11 cellular contexts compared by ENCODE assay signal in the genomic region with DNA sequence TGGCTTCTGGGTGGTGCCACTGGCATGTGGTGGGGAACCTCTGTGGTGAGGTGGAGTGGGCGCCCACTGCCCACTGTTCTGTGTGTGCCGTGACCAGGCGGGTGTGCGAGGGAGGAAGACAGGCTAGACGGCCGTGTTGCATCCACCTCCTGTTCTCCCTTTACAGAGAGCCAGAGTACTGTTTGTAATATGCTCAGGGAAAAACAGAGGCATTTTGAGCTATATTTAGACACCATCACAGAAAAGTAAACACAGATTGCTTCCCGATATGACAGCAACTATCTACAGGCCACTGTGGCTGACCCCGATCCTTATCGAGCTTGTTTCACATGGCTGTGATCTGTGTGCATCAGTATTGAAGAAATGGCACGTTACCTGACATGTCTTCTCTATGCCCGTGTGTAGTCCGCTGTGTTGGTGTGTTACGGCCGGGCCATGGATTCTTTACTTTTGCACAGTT. TPM values are rescaled to one million over a fixed set of nuclear protein-coding genes. Genes with fewer than 3 reads are reported as not detected.
DNase-seq lines count a peak whose midpoint lies in the region; ATAC-seq and TF ChIP-seq lines count a peak whose summit lies in the region.
"Had no signal": no experiment of that assay in that cellular context is flagged by ENCODE, and none has a peak within 500 bp of the region (broad histone marks: within the 10 kb centered on the region; RNA-seq: fewer than 3 reads in every experiment).

No MANE protein-coding gene starts in this region.

- peak overlapping the region; percentile 62 for H3K27ac Mint-ChIP-seq in chondrocyte (ENCODE audit: unreplicated experiment)

- no peaks in the 10 kb centered on the region for H3K9me3 Mint-ChIP-seq in chondrocyte (ENCODE audit: low read depth)

- H3K4me3 ChIP-seq in LNCaP clone FGC (ENCODE audit: low read depth, low read length) = peak overlapping the region; percentile 44
- H3K4me3 ChIP-seq: vagina had no signal

- no peaks in the 10 kb centered on the region for H3K36me3 Mint-ChIP-seq in chondrocyte (ENCODE audit: low read depth)

- H3K27ac ChIP-seq in 22Rv1 = peak overlapping the region; percentile 6; the same call in 1 of the 2 replicates
- H3K27ac ChIP-seq: vagina had no signal

- ATAC-seq in HG02973 (IDR thresholded peaks at IDR 0.05; ENCODE audit: unreplicated experiment) (no peak), GM21786 (IDR thresholded peaks at IDR 0.05; ENCODE audit: unreplicated experiment) (no peak)

- DNase-seq in LNCaP clone FGC (ENCODE audit: low read depth) (peak; percentile 73), chondrocyte (ENCODE audit: low spot score) (no peak), myocyte (ENCODE audit: low read depth) (peak; percentile 40)
- no peak for DNase-seq in stimulated activated CD4-positive, alpha-beta T cell treated with anti-CD3 and anti-CD28 coated beads, Interleukin-2, amount 100 ng/mL, for 24 hours
- DNase-seq in stimulated activated naive CD4-positive, alpha-beta T cell (lab: John Stamatoyannopoulos, UW) = no peak
- DNase-seq: AML-193, mesendoderm had no signal

- TF ChIP-seq CTCF in 22Rv1 (IDR thresholded peaks at IDR 0.05) = no peak
- TF ChIP-seq CTCF in LNCaP clone FGC (IDR thresholded peaks at IDR 0.05; ENCODE audit: control insufficient read depth, extremely low read depth, insufficient read depth) = no peak
- no peak for TF ChIP-seq CTCF in chondrocyte (IDR thresholded peaks at IDR 0.05)

- no peaks in the 10 kb centered on the region for H3K27me3 Mint-ChIP-seq in chondrocyte (ENCODE audit: low read depth)

- no peak overlapping the region for H3K4me3 Mint-ChIP-seq in chondrocyte (ENCODE audit: unreplicated experiment)

- H3K4me1 Mint-ChIP-seq in chondrocyte (ENCODE audit: low read depth) = peaks cover 64% of the 10 kb centered on the region

RNA-seq across cellular contexts. Expression of gene ARID1B, which starts 45.6 kb away (rescaled TPM):
- total RNA-seq in chondrocyte (57.8 to 80.3 TPM (median 59.3 TPM) in 3 replicates), myocyte (23.3 and 26.2 TPM in 2 replicates)
- polyA plus RNA-seq in myocyte (2012) = 22.2 TPM

Comparison
In these comparisons a context has a peak if more than half of its experiments do, and no peak if none do; other contexts are left out.
1. DNase-seq: peak in LNCaP clone FGC (single experiment) and myocyte (single experiment); none in chondrocyte (single experiment), stimulated activated CD4-positive, alpha-beta T cell treated with anti-CD3 and anti-CD28 coated beads, Interleukin-2, amount 100 ng/mL, for 24 hours (0 of 2) and stimulated activated naive CD4-positive, alpha-beta T cell (0 of 6).